18 cellular contexts compared by ENCODE assay signal in genomic region chr11:2139691-2140337, GRCh38. TPM values are rescaled to one million over a fixed set of nuclear protein-coding genes. Genes with fewer than 3 reads are reported as not detected.
DNase-seq lines count a peak whose midpoint lies in the region; ATAC-seq and TF ChIP-seq lines count a peak whose summit lies in the region.
"Had no signal": no experiment of that assay in that cellular context is flagged by ENCODE, and none has a peak within 500 bp of the region (broad histone marks: within the 10 kb centered on the region; RNA-seq: fewer than 3 reads in every experiment).

No MANE protein-coding gene starts in this region.

- DNase-seq in AG08396 (ENCODE audit: low spot score) (peak; percentile 37), GM23338 (ENCODE audit: low spot score) (peak; percentile 57), endodermal cell (peak; percentile 73), brain microvascular endothelial cell (no peak), NCI-H345 treated with DMSO at 0.1 percent for 48 hours (lab: John Stamatoyannopoulos, UW; ENCODE audit: unreplicated experiment) (no peak)
- no peak for DNase-seq in effector memory CD8-positive, alpha-beta T cell
- DNase-seq: activated CD4-positive, CD25-positive, alpha-beta regulatory T cell treated with anti-CD3 and anti-CD28 coated beads, Interleukin-2, amount 50 U/mL, for 72 hours; mesendoderm; NCI-H510A; Peyer's patch had no signal

- H3K9me2 ChIP-seq in GM23338 (ENCODE audit: insufficient read depth) = no peaks in the 10 kb centered on the region

- H3K4me1 Mint-ChIP-seq in GM23338 (peaks cover 11% of the 10 kb centered on the region; the same call in 1 of the 3 replicates), endodermal cell (peaks cover 3% of the 10 kb centered on the region), nephron (peaks cover 19% of the 10 kb centered on the region)
- peaks cover 0 to 7% of the 10 kb centered on the region in 2 donors for H3K4me1 Mint-ChIP-seq in effector memory CD8-positive, alpha-beta T cell (ENCODE audit: low read depth in 2 of 2)

- in situ Hi-C loops in brain microvascular endothelial cell (cut with HindIII; ENCODE audit: low pct_ligation_motif_present, low sequenced_read_pairs) = no loop called here

- peak overlapping the region; percentile 52; the same call in 2 of the 3 replicates for H3K4me3 Mint-ChIP-seq in GM23338
- no peak overlapping the region for H3K4me3 Mint-ChIP-seq in endodermal cell
- peak overlapping the region; percentile 85 to 90 (median 86) for H3K4me3 Mint-ChIP-seq in nephron
- H3K4me3 Mint-ChIP-seq in effector memory CD8-positive, alpha-beta T cell = no peak overlapping the region

- ATAC-seq in GM23338 (peak; percentile 16), HG03280 (IDR thresholded peaks at IDR 0.05; ENCODE audit: unreplicated experiment) (no peak)
- no peak for ATAC-seq in effector memory CD8-positive, alpha-beta T cell (replicated peaks)
- ATAC-seq: GM12878 had no signal

- H3K27me3 ChIP-seq in GM23338 (ENCODE audit: insufficient read depth) (peaks cover 93% of the 10 kb centered on the region), endodermal cell (ENCODE audit: control insufficient read depth, insufficient read depth, low read length, poor library complexity, severe bottlenecking) (peaks cover 93% of the 10 kb centered on the region), brain microvascular endothelial cell (replicated peaks) (peaks cover 44% of the 10 kb centered on the region)

- H3K9ac ChIP-seq in endodermal cell (ENCODE audit: extremely low read depth, low read length, poor library complexity, severe bottlenecking) = no peak overlapping the region

- H3K4me1 ChIP-seq in GM23338 (ENCODE audit: insufficient read depth) (peaks cover 13% of the 10 kb centered on the region; the same call in 1 of the 2 replicates), endodermal cell (ENCODE audit: control insufficient read depth, insufficient read depth, low read length) (no peaks in the 10 kb centered on the region)

- H3K36me3 ChIP-seq in GM23338 (ENCODE audit: insufficient read depth) = no peaks in the 10 kb centered on the region
- H3K36me3 ChIP-seq in endodermal cell (ENCODE audit: control insufficient read depth, insufficient read depth, low read length) = no peaks in the 10 kb centered on the region
- no peaks in the 10 kb centered on the region for H3K36me3 ChIP-seq in brain microvascular endothelial cell (replicated peaks)
- H3K36me3 ChIP-seq: Peyer's patch, upper lobe of left lung had no signal

- TF ChIP-seq CTCF in GM23338 (conservative IDR thresholded peaks at IDR 0.05; ENCODE audit: low read depth in 2 of 2) (peak in 1 of 2 experiments; percentile 23; a peak in 2 of 4 replicates), endodermal cell (conservative IDR thresholded peaks at IDR 0.05) (no peak), nephron (IDR thresholded peaks at IDR 0.05; ENCODE audit: unreplicated experiment in 3 of 3) (peak in 1 of 3 experiments; percentile 22), brain microvascular endothelial cell (IDR thresholded peaks at IDR 0.05; ENCODE audit: low read depth, low read length, missing control alignments) (no peak)

- H3K79me2 ChIP-seq in GM23338 (replicated peaks; ENCODE audit: insufficient read depth) = no peaks in the 10 kb centered on the region

- WGBS in endodermal cell (ENCODE audit: insufficient coverage in 1 of 2, insufficient read length in 1 of 2), 2 experiments = 2 to 4% methylated on average over 20 to 54 of the region's 54 CpGs

- no peaks in the 10 kb centered on the region; the same call in 1 of the 2 replicates for H3F3A ChIP-seq in GM23338 (replicated peaks; ENCODE audit: low read depth)

- H3K4me2 ChIP-seq in GM23338 = peak overlapping the region; percentile 70; the same call in 1 of the 2 replicates

- H3K36me3 Mint-ChIP-seq in GM23338 (ENCODE audit: low read depth) = no peaks in the 10 kb centered on the region
- no peaks in the 10 kb centered on the region for H3K36me3 Mint-ChIP-seq in endodermal cell (ENCODE audit: low read depth)
- peaks cover 20% of the 10 kb centered on the region for H3K36me3 Mint-ChIP-seq in nephron (ENCODE audit: low read depth)
- no peaks in the 10 kb centered on the region for H3K36me3 Mint-ChIP-seq in effector memory CD8-positive, alpha-beta T cell (ENCODE audit: insufficient read depth)
- H3K36me3 Mint-ChIP-seq: IgD-negative memory B cell had no signal

- no peak overlapping the region for H3K27ac ChIP-seq in GM23338 (ENCODE audit: low read depth)
- no peak overlapping the region for H3K27ac ChIP-seq in endodermal cell (ENCODE audit: low read depth, low read length)
- H3K27ac ChIP-seq in brain microvascular endothelial cell = no peak overlapping the region
- H3K27ac ChIP-seq: Peyer's patch, upper lobe of left lung had no signal

- peaks cover 15% of the 10 kb centered on the region for H4K20me1 ChIP-seq in GM23338 (replicated peaks; ENCODE audit: insufficient read depth)

- H3K4me3 ChIP-seq in GM23338 (peak overlapping the region; percentile 49), endodermal cell (ENCODE audit: low read length) (no peak overlapping the region), brain microvascular endothelial cell (ENCODE audit: low read depth, low read length) (no peak overlapping the region)
- H3K4me3 ChIP-seq: GM12878 had no signal

- no peak overlapping the region for H2AFZ ChIP-seq in GM23338

- H3K27ac Mint-ChIP-seq in GM23338 (no peak overlapping the region), endodermal cell (no peak overlapping the region), nephron (peak overlapping the region; percentile 68 to 99 (median 92))
- no peak overlapping the region for H3K27ac Mint-ChIP-seq in effector memory CD8-positive, alpha-beta T cell
- H3K27ac Mint-ChIP-seq: IgD-negative memory B cell had no signal

- H3K9me3 Mint-ChIP-seq in GM23338 (peaks cover 6% of the 10 kb centered on the region; the same call in 1 of the 3 replicates), endodermal cell (no peaks in the 10 kb centered on the region), nephron (no peaks in the 10 kb centered on the region)
- no peaks in the 10 kb centered on the region for H3K9me3 Mint-ChIP-seq in effector memory CD8-positive, alpha-beta T cell
- H3K9me3 Mint-ChIP-seq: IgD-negative memory B cell had no signal

- no peaks in the 10 kb centered on the region for H3K9me3 ChIP-seq in endodermal cell (ENCODE audit: control insufficient read depth, low read length)
- H3K9me3 ChIP-seq: Peyer's patch, upper lobe of left lung had no signal

- H3K27me3 Mint-ChIP-seq in GM23338 (ENCODE audit: insufficient read depth, low read depth, poor library complexity) = peaks cover 82% of the 10 kb centered on the region
- H3K27me3 Mint-ChIP-seq in endodermal cell (ENCODE audit: insufficient read depth) = peaks cover 87% of the 10 kb centered on the region
- H3K27me3 Mint-ChIP-seq in nephron (ENCODE audit: low read depth) = peaks cover 84% of the 10 kb centered on the region
- peaks cover 66 to 74% of the 10 kb centered on the region in 2 donors for H3K27me3 Mint-ChIP-seq in effector memory CD8-positive, alpha-beta T cell

TF ChIP-seq in GM23338, 12 proteins besides CTCF, POLR2A, EP300 and RAD21:
- peak; percentile 91 for TF ChIP-seq EZH2phosphoT487 (IDR thresholded peaks at IDR 0.05; ENCODE audit: unreplicated experiment)
- no peak for TF ChIP-seq STAT1 (IDR thresholded peaks at IDR 0.05; ENCODE audit: unreplicated experiment)
- peak; percentile 97 for TF ChIP-seq EZH2 (IDR thresholded peaks at IDR 0.05; ENCODE audit: low read depth, unreplicated experiment)

RNA-seq across cellular contexts. Expression of gene IGF2, which starts 0.6 kb away (rescaled TPM):
- total RNA-seq in GM23338 (2014; rRNA removed; shearing (Covaris generic)) = 0.70 and 1.4 TPM in 2 replicates
- polyA plus RNA-seq in GM23338 (2016; fragmentation: Nextera tagmentation; extraction: Ambion mirVana) = 4.0 and 4.4 TPM in 2 replicates
- 1 to 10 TPM in 1 of 2 donors, under 1 TPM in 1; 0.80 to 5.1 TPM for total RNA-seq in endodermal cell
- 28.1 TPM for polyA plus RNA-seq in endodermal cell (2013, experiment 1 of 2)
- polyA plus RNA-seq in endodermal cell (2013, experiment 2 of 2) = 20.1 TPM
- polyA plus RNA-seq: GM12878, IgD-negative memory B cell had no signal

RNA-seq across cellular contexts. Expression of gene INS, which starts 21.2 kb away (rescaled TPM):
- not detected in 2 replicates for total RNA-seq in GM23338 (2014; rRNA removed; shearing (Covaris generic))
- not detected in 2 replicates for polyA plus RNA-seq in GM23338 (2016; fragmentation: Nextera tagmentation; extraction: Ambion mirVana)
- total RNA-seq in endodermal cell = not detected
- not detected for polyA plus RNA-seq in endodermal cell (2013, experiment 1 of 2)
- not detected for polyA plus RNA-seq in endodermal cell (2013, experiment 2 of 2)
- total RNA-seq: Daoy; GM12878; Peyer's patch; T-helper 1 cell treated with Interleukin-12 subunit alpha and Interleukin-12 subunit beta and Interleukin-4 antibody, amounts not matched to agents 30 ng/mL and 1 ng/mL, for 36 hours had no signal
- polyA plus RNA-seq: BJ, GM12878, IgD-negative memory B cell had no signal

RNA-seq across cellular contexts. Expression of gene TH, which starts 31.8 kb away (rescaled TPM):
- not detected in 2 replicates for total RNA-seq in GM23338 (2014; rRNA removed; shearing (Covaris generic))
- polyA plus RNA-seq in GM23338 (2016; fragmentation: Nextera tagmentation; extraction: Ambion mirVana) = 0.34 TPM in 1 of 2 replicates, not detected in the other
- total RNA-seq in endodermal cell = not detected
- polyA plus RNA-seq in endodermal cell (2013, experiment 1 of 2) = 44.8 TPM
- polyA plus RNA-seq in endodermal cell (2013, experiment 2 of 2) = 37.3 TPM
- total RNA-seq: Daoy; GM12878; T-helper 1 cell treated with Interleukin-12 subunit alpha and Interleukin-12 subunit beta and Interleukin-4 antibody, amounts not matched to agents 30 ng/mL and 1 ng/mL, for 36 hours; upper lobe of left lung had no signal
- polyA plus RNA-seq: BJ, GM12878, IgD-negative memory B cell had no signal

Comparison
In these comparisons a context has a peak if more than half of its experiments do, and no peak if none do; other contexts are left out.
1. DNase-seq: peak in AG08396 (single experiment), GM23338 (single experiment) and endodermal cell (single experiment); none in effector memory CD8-positive, alpha-beta T cell (0 of 3), brain microvascular endothelial cell (single experiment) and NCI-H345 treated with DMSO at 0.1 percent for 48 hours (single experiment).
2. H3K27ac Mint-ChIP-seq: peak in nephron (3 of 3); none in GM23338 (single experiment), endodermal cell (single experiment) and effector memory CD8-positive, alpha-beta T cell (0 of 2).
3. H3K4me3 Mint-ChIP-seq: peak in GM23338 (single experiment) and nephron (3 of 3); none in endodermal cell (single experiment) and effector memory CD8-positive, alpha-beta T cell (0 of 2).